In the genomic region with DNA sequence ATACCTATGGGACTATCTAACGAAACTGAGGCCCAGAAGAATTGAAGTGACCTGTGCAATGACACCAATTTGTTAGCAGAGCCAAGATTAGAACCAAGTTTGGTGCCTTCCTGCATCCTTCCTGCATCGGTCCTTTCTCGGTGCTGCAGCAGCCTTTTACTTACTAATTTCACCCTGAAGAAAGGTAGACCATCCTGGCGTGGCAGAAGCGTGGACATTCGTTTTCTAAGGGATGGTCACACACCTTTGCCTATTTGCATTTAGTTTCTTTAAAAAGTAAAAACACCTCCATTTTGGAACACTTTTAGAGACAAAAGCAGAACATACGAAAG, we compare ENCODE assay signal across 8 cellular contexts. TPM values are rescaled to one million over a fixed set of nuclear protein-coding genes. Genes with fewer than 3 reads are reported as not detected.
DNase-seq lines count a peak whose midpoint lies in the region; ATAC-seq, FAIRE-seq and TF ChIP-seq lines count a peak whose summit lies in the region.

No MANE protein-coding gene starts in this region.

- DNase-seq in EH (ENCODE audit: low read depth) (peak; percentile 20), astrocyte (ENCODE audit: low read depth) (no peak), tibial nerve (ENCODE audit: low spot score in 2 of 2) (no peak), HuH-7 (ENCODE audit: low spot score) (no peak), NCI-H774 (lab: John Stamatoyannopoulos, UW) (no peak)
- no peak for DNase-seq in Jurkat, Clone E6-1 (ENCODE audit: low read depth, low spot score)

- no peaks in the 10 kb centered on the region for H3K9me3 Mint-ChIP-seq in astrocyte (ENCODE audit: unreplicated experiment)

- peak overlapping the region; percentile 90 for H3K27ac ChIP-seq in astrocyte (ENCODE audit: low read depth, low read length)
- peak overlapping the region; percentile 62 to 65 for H3K27ac ChIP-seq in liver (ENCODE audit: low read depth in 1 of 2, low read length in 2 of 2)
- H3K27ac ChIP-seq in tibial nerve = peak overlapping the region; percentile 73 to 95 (median 92)

- no peaks in the 10 kb centered on the region for H3K36me3 Mint-ChIP-seq in astrocyte (ENCODE audit: low read depth, unreplicated experiment)

- H3K4me2 ChIP-seq in astrocyte (ENCODE audit: low read length) = peak overlapping the region; percentile 94

- peak overlapping the region; percentile 83 for H2AFZ ChIP-seq in astrocyte (ENCODE audit: low read depth, low read length)

- H3K4me3 ChIP-seq in Jurkat, Clone E6-1 (ENCODE audit: low read length) = peak overlapping the region; percentile 70
- H3K4me3 ChIP-seq in astrocyte (ENCODE audit: insufficient read depth, low read depth, low read length) (peak overlapping the region; percentile 97), liver (ENCODE audit: low read depth in 1 of 3, low read length in 3 of 3) (peak overlapping the region; percentile 68 to 83 (median 72)), tibial nerve (peak overlapping the region; percentile 73 to 92 (median 84))

- TF ChIP-seq POLR2A in tibial nerve (IDR thresholded peaks at IDR 0.05) = no peak

- H3K27me3 ChIP-seq in astrocyte (ENCODE audit: insufficient read depth, low read length) = no peaks in the 10 kb centered on the region
- no peaks in the 10 kb centered on the region for H3K27me3 ChIP-seq in liver (ENCODE audit: control insufficient read depth in 4 of 4, insufficient read depth in 4 of 4, low read length in 3 of 4)
- no peaks in the 10 kb centered on the region for H3K27me3 ChIP-seq in tibial nerve

- no peaks in the 10 kb centered on the region for H3K9me3 ChIP-seq in astrocyte (ENCODE audit: insufficient read depth, low read depth, low read length)
- no peaks in the 10 kb centered on the region for H3K9me3 ChIP-seq in liver (ENCODE audit: control insufficient read depth in 4 of 4, low read length in 3 of 4)
- no peaks in the 10 kb centered on the region for H3K9me3 ChIP-seq in tibial nerve

- H3K4me1 ChIP-seq in astrocyte (ENCODE audit: insufficient read depth, low read length) (peaks cover 11% of the 10 kb centered on the region), liver (ENCODE audit: control insufficient read depth in 4 of 4, insufficient read depth in 4 of 4, low read length in 3 of 4) (peaks cover 6 to 18% (median 10%) of the 10 kb centered on the region in 4 donors), tibial nerve (peaks cover 0 to 40% (median 18%) of the 10 kb centered on the region in 4 donors)

- peak overlapping the region; percentile 97 for H3K27ac Mint-ChIP-seq in astrocyte (ENCODE audit: unreplicated experiment)

- H3K4me1 Mint-ChIP-seq in astrocyte (ENCODE audit: low read depth, unreplicated experiment) = peaks cover 15% of the 10 kb centered on the region

- ATAC-seq in HG03378 (IDR thresholded peaks at IDR 0.05; ENCODE audit: unreplicated experiment) = no peak

- FAIRE-seq in astrocyte (lab: Jason Lieb, UNC) = no peak

- H3K36me3 ChIP-seq in astrocyte (ENCODE audit: insufficient read depth, low read length) (peaks cover 11% of the 10 kb centered on the region), liver (ENCODE audit: control insufficient read depth in 4 of 4, insufficient read depth in 3 of 4, low read depth in 1 of 4, low read length in 3 of 4) (peaks cover 0 to 4% (median under 1%) of the 10 kb centered on the region in 4 donors), tibial nerve (peaks cover 0 to 6% (median 0%) of the 10 kb centered on the region in 3 donors)

- WGBS in liver = 3% methylated on average over 7 of the region's 7 CpGs
- WGBS in tibial nerve, 2 donors = 4 to 5% methylated on average over 7 of the region's 7 CpGs

- no peak for TF ChIP-seq RAD21 in liver (IDR thresholded peaks at IDR 0.05)

- peak overlapping the region; percentile 95 for H3K4me3 Mint-ChIP-seq in astrocyte (ENCODE audit: unreplicated experiment)

- H3K9ac ChIP-seq in astrocyte (ENCODE audit: low read length) (peak overlapping the region; percentile 96), liver (ENCODE audit: low read depth in 1 of 2, low read length in 2 of 2) (peak overlapping the region; percentile 7 to 81)

- no peak for TF ChIP-seq EP300 in tibial nerve (IDR thresholded peaks at IDR 0.05)

- no peaks in the 10 kb centered on the region for H4K20me1 ChIP-seq in astrocyte (ENCODE audit: insufficient read depth, low read length)

- no peaks in the 10 kb centered on the region for H3K27me3 Mint-ChIP-seq in astrocyte (ENCODE audit: low read depth, unreplicated experiment)

- peaks cover 51% of the 10 kb centered on the region for H3K79me2 ChIP-seq in astrocyte (ENCODE audit: insufficient read depth, low read length)

- TF ChIP-seq CTCF in astrocyte (IDR thresholded peaks at IDR 0.05; ENCODE audit: insufficient read depth, low read depth, low read length) (no peak), liver (IDR thresholded peaks at IDR 0.05; ENCODE audit: low read depth, low read length, missing input control) (no peak), tibial nerve (IDR thresholded peaks at IDR 0.05) (no peak)

TF ChIP-seq in liver, 16 proteins besides CTCF, POLR2A, EP300 and RAD21:
- TF ChIP-seq, protein P1, sequence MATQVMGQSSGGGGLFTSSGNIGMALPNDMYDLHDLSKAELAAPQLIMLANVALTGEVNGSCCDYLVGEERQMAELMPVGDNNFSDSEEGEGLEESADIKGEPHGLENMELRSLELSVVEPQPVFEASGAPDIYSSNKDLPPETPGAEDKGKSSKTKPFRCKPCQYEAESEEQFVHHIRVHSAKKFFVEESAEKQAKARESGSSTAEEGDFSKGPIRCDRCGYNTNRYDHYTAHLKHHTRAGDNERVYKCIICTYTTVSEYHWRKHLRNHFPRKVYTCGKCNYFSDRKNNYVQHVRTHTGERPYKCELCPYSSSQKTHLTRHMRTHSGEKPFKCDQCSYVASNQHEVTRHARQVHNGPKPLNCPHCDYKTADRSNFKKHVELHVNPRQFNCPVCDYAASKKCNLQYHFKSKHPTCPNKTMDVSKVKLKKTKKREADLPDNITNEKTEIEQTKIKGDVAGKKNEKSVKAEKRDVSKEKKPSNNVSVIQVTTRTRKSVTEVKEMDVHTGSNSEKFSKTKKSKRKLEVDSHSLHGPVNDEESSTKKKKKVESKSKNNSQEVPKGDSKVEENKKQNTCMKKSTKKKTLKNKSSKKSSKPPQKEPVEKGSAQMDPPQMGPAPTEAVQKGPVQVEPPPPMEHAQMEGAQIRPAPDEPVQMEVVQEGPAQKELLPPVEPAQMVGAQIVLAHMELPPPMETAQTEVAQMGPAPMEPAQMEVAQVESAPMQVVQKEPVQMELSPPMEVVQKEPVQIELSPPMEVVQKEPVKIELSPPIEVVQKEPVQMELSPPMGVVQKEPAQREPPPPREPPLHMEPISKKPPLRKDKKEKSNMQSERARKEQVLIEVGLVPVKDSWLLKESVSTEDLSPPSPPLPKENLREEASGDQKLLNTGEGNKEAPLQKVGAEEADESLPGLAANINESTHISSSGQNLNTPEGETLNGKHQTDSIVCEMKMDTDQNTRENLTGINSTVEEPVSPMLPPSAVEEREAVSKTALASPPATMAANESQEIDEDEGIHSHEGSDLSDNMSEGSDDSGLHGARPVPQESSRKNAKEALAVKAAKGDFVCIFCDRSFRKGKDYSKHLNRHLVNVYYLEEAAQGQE (IDR thresholded peaks at IDR 0.05) = no peak
- TF ChIP-seq RXRA (IDR thresholded peaks at IDR 0.05) (no peak), HNF4G (IDR thresholded peaks at IDR 0.05) (no peak), YY1 (IDR thresholded peaks at IDR 0.05) (no peak), JUND (IDR thresholded peaks at IDR 0.05) (no peak), SP1 (IDR thresholded peaks at IDR 0.05) (no peak)
- TF ChIP-seq, protein P2, sequence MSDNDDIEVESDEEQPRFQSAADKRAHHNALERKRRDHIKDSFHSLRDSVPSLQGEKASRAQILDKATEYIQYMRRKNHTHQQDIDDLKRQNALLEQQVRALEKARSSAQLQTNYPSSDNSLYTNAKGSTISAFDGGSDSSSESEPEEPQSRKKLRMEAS (IDR thresholded peaks at IDR 0.05) = no peak

RNA-seq across cellular contexts. Expression of a gene that starts 0.7 kb away (rescaled TPM):
- 142 TPM for polyA plus RNA-seq in Jurkat, Clone E6-1 (2012; ENCODE audit: insufficient read depth, insufficient read length)
- total RNA-seq in astrocyte (19.9 TPM in 2 replicates), liver (10 to 100 TPM; 13.4 to 37.0 TPM), tibial nerve (10 to 100 TPM; 18.6 to 32.9 (median 27.8) TPM)
- polyA plus RNA-seq in liver = 10 to 100 TPM; 10.2 to 22.9 TPM

RNA-seq across cellular contexts. Expression of a gene that starts 41.3 kb away (rescaled TPM):
- 2.7 TPM for polyA plus RNA-seq in Jurkat, Clone E6-1 (2012; ENCODE audit: insufficient read depth, insufficient read length)
- total RNA-seq in astrocyte (0.41 and 0.82 TPM in 2 replicates), liver (under 1 TPM in 1 of 2 donors, not detected in 1; 0.42 TPM), tibial nerve (under 1 TPM in 3 of 4 donors, not detected in 1; 0.66 to 0.98 (median 0.84) TPM)
- polyA plus RNA-seq in liver = not detected
